Comparison of ENCODE assay signal across 25 cellular contexts in the genomic region with DNA sequence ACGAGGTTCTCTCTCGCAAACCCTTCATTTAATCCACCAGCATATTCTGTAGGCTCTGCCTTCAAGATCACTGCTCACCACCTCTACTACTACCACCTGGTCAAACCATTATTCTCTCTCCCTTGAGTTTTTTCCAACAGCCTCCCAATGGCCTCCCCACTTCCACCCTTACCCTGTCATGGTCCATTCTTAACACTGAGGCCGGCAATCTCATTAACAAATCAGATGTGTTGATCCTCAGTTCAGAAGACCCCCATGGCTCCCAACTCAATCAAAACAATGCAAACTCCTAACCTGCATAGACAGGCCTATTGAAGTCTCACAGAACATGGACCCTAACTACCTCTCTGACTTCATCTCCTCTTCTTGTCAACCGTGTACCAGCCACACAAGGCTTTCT. TPM values are rescaled to one million over a fixed set of nuclear protein-coding genes. Genes with fewer than 3 reads are reported as not detected.
DNase-seq lines count a peak whose midpoint lies in the region; ATAC-seq and TF ChIP-seq lines count a peak whose summit lies in the region.
"Had no signal": no experiment of that assay in that cellular context is flagged by ENCODE, and none has a peak within 500 bp of the region (broad histone marks: within the 10 kb centered on the region; RNA-seq: fewer than 3 reads in every experiment).

No MANE protein-coding gene starts in this region.

- H3K9me3 Mint-ChIP-seq in activated CD4-positive, alpha-beta T cell treated with anti-CD3 and anti-CD28 coated beads, Interleukin-2, amount 10 ng/mL, durations not matched to agents 24 days and 14 days = no peaks in the 10 kb centered on the region
- no peaks in the 10 kb centered on the region for H3K9me3 Mint-ChIP-seq in activated T-helper 17 cell treated with anti-CD3 and anti-CD28 coated beads, Interleukin-2, amount 50 U/mL, for 72 hours
- H3K9me3 Mint-ChIP-seq in neural crest cell = no peaks in the 10 kb centered on the region
- H3K9me3 Mint-ChIP-seq: naive thymus-derived CD4-positive, alpha-beta T cell had no signal

- peaks cover 44% of the 10 kb centered on the region for H3K36me3 Mint-ChIP-seq in activated CD4-positive, alpha-beta T cell treated with anti-CD3 and anti-CD28 coated beads, Interleukin-2, amount 10 ng/mL, durations not matched to agents 24 days and 14 days (ENCODE audit: low read depth)
- peaks cover 27% of the 10 kb centered on the region for H3K36me3 Mint-ChIP-seq in activated T-helper 17 cell treated with anti-CD3 and anti-CD28 coated beads, Interleukin-2, amount 50 U/mL, for 72 hours (ENCODE audit: low read depth)
- H3K36me3 Mint-ChIP-seq in neural crest cell (ENCODE audit: low read depth) = peaks cover 17% of the 10 kb centered on the region

- H3K4me3 ChIP-seq in HFF-Myc (replicated peaks; ENCODE audit: low read depth, low read length) = peak overlapping the region; percentile 85
- H3K4me3 ChIP-seq: gastrocnemius medialis, prostate gland, thoracic aorta had no signal

- H3K4me1 Mint-ChIP-seq in activated CD4-positive, alpha-beta T cell treated with anti-CD3 and anti-CD28 coated beads, Interleukin-2, amount 10 ng/mL, durations not matched to agents 24 days and 14 days = peaks cover 47% of the 10 kb centered on the region
- peaks cover 26% of the 10 kb centered on the region for H3K4me1 Mint-ChIP-seq in activated T-helper 17 cell treated with anti-CD3 and anti-CD28 coated beads, Interleukin-2, amount 50 U/mL, for 72 hours
- H3K4me1 Mint-ChIP-seq in neural crest cell = peaks cover 33% of the 10 kb centered on the region

- intact Hi-C loops in activated CD4-positive, alpha-beta T cell treated with anti-CD3 and anti-CD28 coated beads, Interleukin-2, amount 10 ng/mL, durations not matched to agents 24 days and 14 days (cut with micrococcal nuclease) = loop anchor here (5.0 to 10.0 kb wide), 3 partner anchors 965 to 1385 kb away; a partner anchor contains a TSS

- H3K27me3 Mint-ChIP-seq in activated CD4-positive, alpha-beta T cell treated with anti-CD3 and anti-CD28 coated beads, Interleukin-2, amount 10 ng/mL, durations not matched to agents 24 days and 14 days = no peaks in the 10 kb centered on the region
- H3K27me3 Mint-ChIP-seq in activated T-helper 17 cell treated with anti-CD3 and anti-CD28 coated beads, Interleukin-2, amount 50 U/mL, for 72 hours = no peaks in the 10 kb centered on the region
- no peaks in the 10 kb centered on the region for H3K27me3 Mint-ChIP-seq in neural crest cell (ENCODE audit: low read depth)
- H3K27me3 Mint-ChIP-seq: naive thymus-derived CD4-positive, alpha-beta T cell; T-helper 17 cell had no signal

- H3K27ac Mint-ChIP-seq in activated CD4-positive, alpha-beta T cell treated with anti-CD3 and anti-CD28 coated beads, Interleukin-2, amount 10 ng/mL, durations not matched to agents 24 days and 14 days = peak overlapping the region; percentile 48
- H3K27ac Mint-ChIP-seq in activated T-helper 17 cell treated with anti-CD3 and anti-CD28 coated beads, Interleukin-2, amount 50 U/mL, for 72 hours = peak overlapping the region; percentile 46
- no peak overlapping the region for H3K27ac Mint-ChIP-seq in neural crest cell (ENCODE audit: unreplicated experiment)
- H3K27ac Mint-ChIP-seq: T-helper 17 cell had no signal

- peak overlapping the region; percentile 13 for H3K4me3 Mint-ChIP-seq in activated CD4-positive, alpha-beta T cell treated with anti-CD3 and anti-CD28 coated beads, Interleukin-2, amount 10 ng/mL, durations not matched to agents 24 days and 14 days
- no peak overlapping the region for H3K4me3 Mint-ChIP-seq in activated T-helper 17 cell treated with anti-CD3 and anti-CD28 coated beads, Interleukin-2, amount 50 U/mL, for 72 hours
- peak overlapping the region; percentile 79 for H3K4me3 Mint-ChIP-seq in neural crest cell
- H3K4me3 Mint-ChIP-seq: T-helper 17 cell had no signal

- peak; percentile 53 for DNase-seq in activated CD4-positive, alpha-beta T cell treated with anti-CD3 and anti-CD28 coated beads, Interleukin-2, amount 10 ng/mL, durations not matched to agents 24 days and 14 days
- no peak for DNase-seq in activated CD4-positive, alpha-beta T cell treated with anti-CD3 and anti-CD28 coated beads for 4 hours
- DNase-seq in HFF-Myc (ENCODE audit: extremely low read depth, low read depth) = no peak
- DNase-seq in neural crest cell (ENCODE audit: low read depth, low spot score) = no peak
- DNase-seq in middle frontal gyrus (ENCODE audit: extremely low spot score, low spot score) = no peak
- DNase-seq in GM19238 (ENCODE audit: insufficient read length, low spot score) = no peak
- DNase-seq in stimulated activated CD4-positive, alpha-beta T cell treated with anti-CD3 and anti-CD28 coated beads, Interleukin-4, amount 100 ng/mL, for 4 hours = no peak
- DNase-seq: activated CD8-positive, alpha-beta memory T cell treated with anti-CD3 and anti-CD28 coated beads, Interleukin-2, amount 50 U/mL, for 48 hours; activated naive CD4-positive, alpha-beta T cell treated with anti-CD3 and anti-CD28 coated beads, Interleukin-2, amount 50 U/mL, for 16 hours; brain microvascular endothelial cell; C1 segment of cervical spinal cord; DMS53; gastrocnemius medialis; kidney glomerular epithelial cell; MV-4-11; naive thymus-derived CD4-positive, alpha-beta T cell; NCI-H2029 treated with DMSO at 0.1 percent for 48 hours; NCI-H524; SIG-M5; small intestine; T-helper 17 cell had no signal

- no peak for ATAC-seq in activated T-helper 17 cell treated with anti-CD3 and anti-CD28 coated beads, Interleukin-2, amount 50 U/mL, for 72 hours (replicated peaks)
- ATAC-seq: gastrocnemius medialis; naive thymus-derived CD4-positive, alpha-beta T cell; T-helper 17 cell had no signal

- TF ChIP-seq CTCF in HFF-Myc (IDR thresholded peaks at IDR 0.05; ENCODE audit: low read depth, low read length, missing control alignments) = no peak
- TF ChIP-seq CTCF in neural crest cell (conservative IDR thresholded peaks at IDR 0.05) = no peak

RNA-seq across cellular contexts. Expression of a gene that starts 2.2 kb away (rescaled TPM):
- 42.3 and 42.6 TPM in 2 replicates for total RNA-seq in activated CD4-positive, alpha-beta T cell treated with anti-CD3 and anti-CD28 coated beads, Interleukin-2, amount 10 ng/mL, durations not matched to agents 24 days and 14 days
- total RNA-seq in activated T-helper 17 cell treated with anti-CD3 and anti-CD28 coated beads, Interleukin-2, amount 50 U/mL, for 72 hours = 100 to 1,000 TPM in 1 of 2 donors, 10 to 100 TPM in 1; 86.3 to 112 TPM
- 60.3 and 65.2 TPM in 2 replicates for total RNA-seq in neural crest cell

RNA-seq across cellular contexts. Expression of a gene that starts 2.6 kb away (rescaled TPM):
- 52.2 and 52.5 TPM in 2 replicates for total RNA-seq in activated CD4-positive, alpha-beta T cell treated with anti-CD3 and anti-CD28 coated beads, Interleukin-2, amount 10 ng/mL, durations not matched to agents 24 days and 14 days
- 10 to 100 TPM; 71.2 to 76.5 TPM for total RNA-seq in activated T-helper 17 cell treated with anti-CD3 and anti-CD28 coated beads, Interleukin-2, amount 50 U/mL, for 72 hours
- total RNA-seq in neural crest cell = 51.9 and 52.7 TPM in 2 replicates

RNA-seq across cellular contexts. Expression of a gene that starts 22.3 kb away (rescaled TPM):
- 2.8 and 3.1 TPM in 2 replicates for total RNA-seq in activated CD4-positive, alpha-beta T cell treated with anti-CD3 and anti-CD28 coated beads, Interleukin-2, amount 10 ng/mL, durations not matched to agents 24 days and 14 days
- total RNA-seq in activated T-helper 17 cell treated with anti-CD3 and anti-CD28 coated beads, Interleukin-2, amount 50 U/mL, for 72 hours = 1 to 10 TPM; 5.1 to 9.4 TPM
- total RNA-seq in neural crest cell = 0.14 and 0.16 TPM in 2 replicates
- total RNA-seq: H1 had no signal

RNA-seq across cellular contexts. Expression of a gene that starts 31.0 kb away (rescaled TPM):
- 5.5 and 6.0 TPM in 2 replicates for total RNA-seq in activated CD4-positive, alpha-beta T cell treated with anti-CD3 and anti-CD28 coated beads, Interleukin-2, amount 10 ng/mL, durations not matched to agents 24 days and 14 days
- total RNA-seq in activated T-helper 17 cell treated with anti-CD3 and anti-CD28 coated beads, Interleukin-2, amount 50 U/mL, for 72 hours = 1 to 10 TPM; 2.2 to 3.6 TPM
- total RNA-seq in neural crest cell = 30.8 and 33.2 TPM in 2 replicates
